8 cellular contexts compared by ENCODE assay signal in the genomic region with DNA sequence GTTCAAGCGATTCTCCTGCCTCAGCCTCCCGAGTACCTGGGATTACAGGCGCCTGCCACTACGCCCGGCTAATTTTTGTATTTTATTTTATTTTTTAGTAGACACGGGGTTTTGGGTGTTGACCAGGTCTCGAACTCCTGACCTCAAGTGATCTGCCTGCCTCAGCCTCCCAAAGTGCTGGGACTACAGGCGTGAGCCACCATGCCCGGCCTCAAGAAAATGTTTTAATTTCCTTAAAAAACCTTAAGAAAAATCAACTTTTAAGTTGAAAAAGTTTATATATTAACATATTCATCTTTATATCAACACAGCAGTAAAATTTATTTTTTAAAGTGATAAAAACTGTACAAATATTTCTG. TPM values are rescaled to one million over a fixed set of nuclear protein-coding genes. Genes with fewer than 3 reads are reported as not detected.
DNase-seq lines count a peak whose midpoint lies in the region; ATAC-seq, FAIRE-seq and TF ChIP-seq lines count a peak whose summit lies in the region.
"Not testable (repeated sequence)": the region's sequence is repeated elsewhere in the genome, so short reads cannot be mapped to it uniquely, and the experiment has no call there.
"Had no signal": no experiment of that assay in that cellular context is flagged by ENCODE, and none has a peak within 500 bp of the region (broad histone marks: within the 10 kb centered on the region; RNA-seq: fewer than 3 reads in every experiment).

No MANE protein-coding gene starts in this region.

- peak overlapping the region; percentile 63 for H3K27ac ChIP-seq in DND-41 (ENCODE audit: low read length)
- 0 out of 2 replicates have a peak overlapping the region, but pooled peaks have one; percentile 19 for H3K27ac ChIP-seq in GM12878 (ENCODE audit: control insufficient read depth, insufficient read depth)
- not testable (repeated sequence) for H3K27ac ChIP-seq in mesodermal cell (ENCODE audit: low read depth, low read length, severe bottlenecking)
- H3K27ac ChIP-seq in sigmoid colon = peak overlapping the region; percentile 36 to 66 (median 54)

- RAD21 ChIA-PET in GM12878 (lab: Charles Lee; ENCODE audit: unreplicated experiment) = not testable (repeated sequence)

- POLR2A ChIA-PET in activated CD4-positive, alpha-beta T cell treated with anti-CD3 and anti-CD28 coated beads for 36 hours (lab: Charles Lee); GM12878 (lab: Charles Lee): not testable (repeated sequence)

- peaks cover 15% of the 10 kb centered on the region for H3K4me1 Mint-ChIP-seq in activated CD4-positive, alpha-beta T cell treated with anti-CD3 and anti-CD28 coated beads for 36 hours

- 52% methylated on average over 9 of the region's 9 CpGs for WGBS in GM12878 (ENCODE audit: insufficient coverage, insufficient replicate concordance, low lambda C conversion rate, missing lambda C conversion rate)
- WGBS in mesodermal cell (ENCODE audit: insufficient coverage in 2 of 2), 2 experiments = 89 to 100% methylated on average over 3 to 6 of the region's 9 CpGs
- WGBS in sigmoid colon, 2 donors = 55 to 79% methylated on average over 9 of the region's 9 CpGs

- H3K9ac ChIP-seq in DND-41 (ENCODE audit: low read depth, low read length) = peak overlapping the region; percentile 54
- not testable (repeated sequence) for H3K9ac ChIP-seq in GM12878 (ENCODE audit: control insufficient read depth, insufficient read depth, low read length)

- SMC1A ChIA-PET in GM12878 (lab: Charles Lee; ENCODE audit: uncharacterized antibody, unreplicated experiment) = not testable (repeated sequence)

- BruUV-seq in GM12878 (replicated peaks; lab: Mats Ljungman, UMichigan) = not testable (repeated sequence)

- H3K4me3 Mint-ChIP-seq in activated CD4-positive, alpha-beta T cell treated with anti-CD3 and anti-CD28 coated beads for 36 hours = peak overlapping the region; percentile 94

- CTCF ChIA-PET in activated CD4-positive, alpha-beta T cell treated with anti-CD3 and anti-CD28 coated beads for 36 hours (lab: Charles Lee); GM12878 (lab: Yijun Ruan, JAX): not testable (repeated sequence)

- H3K4me2 ChIP-seq in DND-41 (ENCODE audit: insufficient read depth, low read length) = peak overlapping the region; percentile 91
- peak overlapping the region; percentile 67; the same call in 1 of the 2 replicates for H3K4me2 ChIP-seq in GM12878 (ENCODE audit: control insufficient read depth, insufficient read depth)

- in situ Hi-C loops in GM12878 (cut with MboI) = not testable (repeated sequence)

- peak overlapping the region in 1 of 2 experiments; percentile 99; a peak in 2 of 4 replicates for H3K4me3 ChIP-seq in DND-41 (ENCODE audit: low read depth in 1 of 2, low read length in 2 of 2)
- peak overlapping the region; percentile 89 for H3K4me3 ChIP-seq in MG63
- 0 out of 2 replicates have a peak overlapping the region, but pooled peaks have one; percentile 36 for H3K4me3 ChIP-seq in GM12878
- peak overlapping the region; percentile 48 for H3K4me3 ChIP-seq in fibroblast of the aortic adventitia (ENCODE audit: low read depth, low read length)
- H3K4me3 ChIP-seq in mesodermal cell (ENCODE audit: extremely low read depth, insufficient read depth, low read length, poor library complexity, severe bottlenecking) = peak overlapping the region; percentile 79
- peak overlapping the region in 3 of 4 donors; percentile 57 to 83 (median 81) for H3K4me3 ChIP-seq in sigmoid colon

- H3K4me1 ChIP-seq in DND-41 (ENCODE audit: insufficient read depth, low read length) = peaks cover 16% of the 10 kb centered on the region
- H3K4me1 ChIP-seq in GM12878 (ENCODE audit: control insufficient read depth, insufficient read depth, low read length); mesodermal cell (ENCODE audit: control insufficient read depth, insufficient read depth, low read length, poor library complexity, severe bottlenecking); sigmoid colon: not testable (repeated sequence)

- TF ChIP-seq CTCF in DND-41 (IDR thresholded peaks at IDR 0.05; ENCODE audit: borderline replicate concordance, extremely low read depth, low read length, poor library complexity, severe bottlenecking); GM12878 (IDR thresholded peaks at IDR 0.05 in 2 of 3, conservative IDR thresholded peaks at IDR 0.05 in 1 of 3; ENCODE audit: control insufficient read depth in 2 of 3, extremely low read depth in 1 of 3, insufficient read depth in 1 of 3, low read depth in 3 of 3, low read length in 3 of 3); fibroblast of the aortic adventitia (IDR thresholded peaks at IDR 0.05; ENCODE audit: insufficient read depth, low read length); sigmoid colon (IDR thresholded peaks at IDR 0.05): not testable (repeated sequence)

- TF ChIP-seq EP300 in GM12878 (IDR thresholded peaks at IDR 0.05; ENCODE audit: borderline replicate concordance in 1 of 2, control insufficient read depth in 1 of 2, low read depth in 2 of 2, low read length in 2 of 2); sigmoid colon (IDR thresholded peaks at IDR 0.05): not testable (repeated sequence)

- H3K27ac Mint-ChIP-seq in activated CD4-positive, alpha-beta T cell treated with anti-CD3 and anti-CD28 coated beads for 36 hours = not testable (repeated sequence)

- FAIRE-seq in GM12878 (lab: Jason Lieb, UNC) = not testable (repeated sequence)

- not testable (repeated sequence) for H3K27me3 Mint-ChIP-seq in activated CD4-positive, alpha-beta T cell treated with anti-CD3 and anti-CD28 coated beads for 36 hours

- ATAC-seq in DND-41 (ENCODE audit: insufficient read depth, low read depth); activated CD4-positive, alpha-beta T cell treated with anti-CD3 and anti-CD28 coated beads for 36 hours; GM12878: not testable (repeated sequence)

- H3K27me3 ChIP-seq in DND-41 (ENCODE audit: insufficient read depth, low read length, poor library complexity); MG63; GM12878 (replicated peaks in 1 of 2; ENCODE audit: control insufficient read depth in 2 of 2, insufficient read depth in 2 of 2, low read length in 1 of 2); sigmoid colon: not testable (repeated sequence)

- intact Hi-C loops in activated CD4-positive, alpha-beta T cell treated with anti-CD3 and anti-CD28 coated beads for 36 hours (cut with DNase I, micrococcal nuclease) = loop anchor here (1.0 to 10.0 kb wide), 11 partner anchors 85 to 1203 kb away; a partner anchor contains a TSS
- intact Hi-C loops in GM12878 (cut with micrococcal nuclease; ENCODE audit: unreplicated experiment) = loop anchor here (1.0 kb wide), 1 partner anchor 85 kb away; a partner anchor contains a TSS
- intact Hi-C loops in sigmoid colon (cut with DNase I) = loop anchor here (1.0 to 10.0 kb wide), 3 partner anchors 85 to 657 kb away; a partner anchor contains a TSS

- TF ChIP-seq POLR2A in GM12878 (IDR thresholded peaks at IDR 0.05; ENCODE audit: low read depth, low read length); sigmoid colon (IDR thresholded peaks at IDR 0.05): not testable (repeated sequence)

- not testable (repeated sequence) for TF ChIP-seq RAD21 in GM12878 (IDR thresholded peaks at IDR 0.05; ENCODE audit: insufficient read depth, low read depth, low read length)

- peaks cover 14% of the 10 kb centered on the region; the same call in 1 of the 2 replicates for H3K36me3 ChIP-seq in DND-41 (ENCODE audit: insufficient read depth, low read length)
- not testable (repeated sequence) for H3K36me3 ChIP-seq in MG63; GM12878 (ENCODE audit: control insufficient read depth in 2 of 2, insufficient read depth in 2 of 2, low read length in 1 of 2); mesodermal cell (ENCODE audit: control insufficient read depth, insufficient read depth, low read length); sigmoid colon

- not testable (repeated sequence) for H4K20me1 ChIP-seq in DND-41 (ENCODE audit: insufficient read depth, low read length); GM12878 (ENCODE audit: control insufficient read depth, insufficient read depth)

- not testable (repeated sequence) for DNase-seq in DND-41; MG63; activated CD4-positive, alpha-beta T cell treated with anti-CD3 and anti-CD28 coated beads for 36 hours; GM12878 (ENCODE audit: low read depth, low spot score); fibroblast of the aortic adventitia (ENCODE audit: low read depth)
- peak; percentile 22 for DNase-seq in sigmoid colon

- not testable (repeated sequence) for H3K9me3 Mint-ChIP-seq in activated CD4-positive, alpha-beta T cell treated with anti-CD3 and anti-CD28 coated beads for 36 hours (ENCODE audit: low read depth)

- H3K36me3 Mint-ChIP-seq in activated CD4-positive, alpha-beta T cell treated with anti-CD3 and anti-CD28 coated beads for 36 hours (ENCODE audit: low read depth) = peaks cover 13% of the 10 kb centered on the region

- not testable (repeated sequence) for H3K9me3 ChIP-seq in DND-41 (ENCODE audit: insufficient read depth, low read length, severe bottlenecking); MG63; GM12878 (replicated peaks; ENCODE audit: control insufficient read depth, insufficient read depth, low read length); mesodermal cell (ENCODE audit: control insufficient read depth, low read length); sigmoid colon

- H2AFZ ChIP-seq in DND-41 (ENCODE audit: low read depth, low read length) (peak overlapping the region; percentile 66), GM12878 (ENCODE audit: control insufficient read depth, low read depth, low read length) (peak overlapping the region; percentile 31)

- H3K79me2 ChIP-seq in DND-41 (ENCODE audit: insufficient read depth, low read length) = peaks cover 21% of the 10 kb centered on the region
- H3K79me2 ChIP-seq in GM12878 (ENCODE audit: control insufficient read depth, insufficient read depth, low read length) = not testable (repeated sequence)

RNA-seq across cellular contexts. Expression of a gene that starts 0.5 kb away (rescaled TPM):
- 4.5 and 12.8 TPM in 2 replicates for total RNA-seq in MG63 (2014; rRNA removed; shearing (Covaris generic); ENCODE audit: low replicate concordance)
- total RNA-seq in activated CD4-positive, alpha-beta T cell treated with anti-CD3 and anti-CD28 coated beads for 36 hours = 10 to 100 TPM; 15.5 to 21.4 TPM
- total RNA-seq in GM12878 (2013; cell fraction: nucleolus; rRNA removed) = 14.0 and 18.4 TPM in 2 replicates
- total RNA-seq in GM12878 (2014; rRNA removed) (10.7 and 12.5 TPM in 2 replicates), GM12878 (2014; rRNA removed; fragmentation: Illumina TruSeq; extraction: Trizol) (10.2 and 10.5 TPM in 2 replicates), GM12878 (2021) (14.3 and 18.9 TPM in 2 replicates), fibroblast of the aortic adventitia (ENCODE audit: low replicate concordance) (1.8 and 3.3 TPM in 2 replicates), sigmoid colon (1 to 10 TPM; 3.2 to 7.4 (median 4.0) TPM)
- 5.7 TPM for polyA plus RNA-seq in GM12878 (2011; ENCODE audit: low read depth)
- polyA plus RNA-seq in GM12878 (2011; rRNA removed) (13.7 and 14.6 TPM in 2 replicates), GM12878 (2014; fragmentation: Illumina TruSeq; extraction: Trizol) (10.7 and 13.5 TPM in 2 replicates), GM12878 (2014; fragmentation: Nextera tagmentation; extraction: Ambion mirVana) (1 to 10 TPM; 3.4 to 4.1 TPM), GM12878 (2014; rRNA removed) (12.5 and 12.9 TPM in 2 replicates), GM12878 (2016; fragmentation: Nextera tagmentation; extraction: Ambion mirVana) (10 to 100 TPM; 20.8 to 23.3 TPM), sigmoid colon (1 to 10 TPM; 3.7 to 8.0 (median 4.2) TPM)
- polyA plus RNA-seq in GM12878 (2011; cell fraction: cytosol; rRNA removed) = 13.1 and 15.5 TPM in 2 replicates
- 10.3 and 11.2 TPM in 2 replicates for polyA plus RNA-seq in GM12878 (2011; cell fraction: nucleus; rRNA removed)
- 6.2 and 6.9 TPM in 2 replicates for polyA plus RNA-seq in GM12878 (2012)
- 6.9 and 11.4 TPM in 2 replicates for polyA minus RNA-seq in GM12878 (2011; rRNA and poly(A)+ RNA removed)
- 4.0 and 6.4 TPM in 2 replicates for polyA minus RNA-seq in GM12878 (2011; cell fraction: cytosol; rRNA and poly(A)+ RNA removed)
- polyA minus RNA-seq in GM12878 (2011; cell fraction: nucleus; rRNA and poly(A)+ RNA removed) = 7.0 and 15.0 TPM in 2 replicates
- 3.4 TPM for polyA plus RNA-seq in mesodermal cell (2013, experiment 1 of 2)
- polyA plus RNA-seq in mesodermal cell (2013, experiment 2 of 2) = 3.7 TPM

RNA-seq across cellular contexts. Expression of a gene that starts 7.8 kb away (rescaled TPM):
- not detected in 2 replicates for total RNA-seq in MG63 (2014; rRNA removed; shearing (Covaris generic); ENCODE audit: low replicate concordance)
- total RNA-seq in activated CD4-positive, alpha-beta T cell treated with anti-CD3 and anti-CD28 coated beads for 36 hours = not detected
- 0.07 TPM in 1 of 2 replicates, not detected in the other for total RNA-seq in GM12878 (2013; cell fraction: nucleolus; rRNA removed)
- total RNA-seq in GM12878 (2014; rRNA removed) = not detected in 2 replicates
- total RNA-seq in GM12878 (2014; rRNA removed; fragmentation: Illumina TruSeq; extraction: Trizol) = 0.04 TPM in 1 of 2 replicates, not detected in the other
- total RNA-seq in GM12878 (2021) = not detected in 2 replicates
- polyA plus RNA-seq in GM12878 (2011; ENCODE audit: low read depth) = not detected
- not detected in 2 replicates for polyA plus RNA-seq in GM12878 (2011; rRNA removed)
- not detected in 2 replicates for polyA plus RNA-seq in GM12878 (2011; cell fraction: cytosol; rRNA removed)
- not detected in 2 replicates for polyA plus RNA-seq in GM12878 (2011; cell fraction: nucleus; rRNA removed)
- polyA plus RNA-seq in GM12878 (2012) = not detected in 2 replicates
- polyA plus RNA-seq in GM12878 (2014; fragmentation: Illumina TruSeq; extraction: Trizol) = 0.03 TPM in 1 of 2 replicates, not detected in the other
- polyA plus RNA-seq in GM12878 (2014; fragmentation: Nextera tagmentation; extraction: Ambion mirVana) = not detected
- not detected in 2 replicates for polyA plus RNA-seq in GM12878 (2014; rRNA removed)
- under 1 TPM in 1 of 2 experiments, not detected in 1; 0.04 TPM for polyA plus RNA-seq in GM12878 (2016; fragmentation: Nextera tagmentation; extraction: Ambion mirVana)
- not detected in 2 replicates for polyA minus RNA-seq in GM12878 (2011; rRNA and poly(A)+ RNA removed)
- not detected in 2 replicates for polyA minus RNA-seq in GM12878 (2011; cell fraction: cytosol; rRNA and poly(A)+ RNA removed)
- not detected in 2 replicates for polyA minus RNA-seq in GM12878 (2011; cell fraction: nucleus; rRNA and poly(A)+ RNA removed)
- not detected in 2 replicates for total RNA-seq in fibroblast of the aortic adventitia (ENCODE audit: low replicate concordance)
- not detected for polyA plus RNA-seq in mesodermal cell (2013, experiment 1 of 2)
- not detected for polyA plus RNA-seq in mesodermal cell (2013, experiment 2 of 2)
- under 1 TPM in 3 of 4 donors, not detected in 1; under 0.01 to 0.14 (median under 0.01) TPM for total RNA-seq in sigmoid colon
- polyA plus RNA-seq in sigmoid colon = under 1 TPM in 2 of 3 donors, not detected in 1; 0.15 to 0.23 TPM
- total RNA-seq: myocyte had no signal

RNA-seq across cellular contexts. Expression of a gene that starts 46.3 kb away (rescaled TPM):
- not detected in 2 replicates for total RNA-seq in MG63 (2014; rRNA removed; shearing (Covaris generic); ENCODE audit: low replicate concordance)
- not detected for total RNA-seq in activated CD4-positive, alpha-beta T cell treated with anti-CD3 and anti-CD28 coated beads for 36 hours
- not detected in 2 replicates for total RNA-seq in GM12878 (2013; cell fraction: nucleolus; rRNA removed)
- total RNA-seq in GM12878 (2014; rRNA removed) = not detected in 2 replicates
- total RNA-seq in GM12878 (2014; rRNA removed; fragmentation: Illumina TruSeq; extraction: Trizol) = not detected in 2 replicates
- total RNA-seq in GM12878 (2021) = 8.7 and 10.8 TPM in 2 replicates
- not detected for polyA plus RNA-seq in GM12878 (2011; ENCODE audit: low read depth)
- not detected in 2 replicates for polyA plus RNA-seq in GM12878 (2011; rRNA removed)
- polyA plus RNA-seq in GM12878 (2011; cell fraction: cytosol; rRNA removed) = not detected in 2 replicates
- not detected in 2 replicates for polyA plus RNA-seq in GM12878 (2011; cell fraction: nucleus; rRNA removed)
- 0.14 TPM in 1 of 2 replicates, not detected in the other for polyA plus RNA-seq in GM12878 (2012)
- not detected in 2 replicates for polyA plus RNA-seq in GM12878 (2014; fragmentation: Illumina TruSeq; extraction: Trizol)
- not detected for polyA plus RNA-seq in GM12878 (2014; fragmentation: Nextera tagmentation; extraction: Ambion mirVana)
- 0.03 TPM in 1 of 2 replicates, not detected in the other for polyA plus RNA-seq in GM12878 (2014; rRNA removed)
- not detected for polyA plus RNA-seq in GM12878 (2016; fragmentation: Nextera tagmentation; extraction: Ambion mirVana)
- not detected in 2 replicates for polyA minus RNA-seq in GM12878 (2011; rRNA and poly(A)+ RNA removed)
- polyA minus RNA-seq in GM12878 (2011; cell fraction: cytosol; rRNA and poly(A)+ RNA removed) = not detected in 2 replicates
- not detected in 2 replicates for polyA minus RNA-seq in GM12878 (2011; cell fraction: nucleus; rRNA and poly(A)+ RNA removed)
- total RNA-seq in fibroblast of the aortic adventitia (ENCODE audit: low replicate concordance) = 0.27 TPM in 1 of 2 replicates, not detected in the other
- polyA plus RNA-seq in mesodermal cell (2013, experiment 1 of 2) = not detected
- not detected for polyA plus RNA-seq in mesodermal cell (2013, experiment 2 of 2)
- 1 to 10 TPM in 1 of 4 donors, under 1 TPM in 1, not detected in 2; 0.49 to 3.6 TPM for total RNA-seq in sigmoid colon
- polyA plus RNA-seq in sigmoid colon = 10 to 100 TPM in 1 of 3 donors, 1 to 10 TPM in 1, under 1 TPM in 1; 0.92 to 11.2 (median 7.2) TPM
- total RNA-seq: myocyte had no signal

RNA-seq across cellular contexts. Expression of a gene that starts 55.0 kb away (rescaled TPM):
- not detected in 2 replicates for total RNA-seq in MG63 (2014; rRNA removed; shearing (Covaris generic); ENCODE audit: low replicate concordance)
- total RNA-seq in activated CD4-positive, alpha-beta T cell treated with anti-CD3 and anti-CD28 coated beads for 36 hours = not detected
- total RNA-seq in GM12878 (2013; cell fraction: nucleolus; rRNA removed) = not detected in 2 replicates
- total RNA-seq in GM12878 (2014; rRNA removed) (not detected in 2 replicates), GM12878 (2014; rRNA removed; fragmentation: Illumina TruSeq; extraction: Trizol) (not detected in 2 replicates), GM12878 (2021) (not detected in 2 replicates), fibroblast of the aortic adventitia (ENCODE audit: low replicate concordance) (not detected in 2 replicates), sigmoid colon (under 1 TPM in 2 of 4 donors, not detected in 2; 0.33 to 0.83 TPM)
- polyA plus RNA-seq in GM12878 (2011; ENCODE audit: low read depth) = not detected
- polyA plus RNA-seq in GM12878 (2011; rRNA removed) (not detected in 2 replicates), GM12878 (2014; fragmentation: Illumina TruSeq; extraction: Trizol) (not detected in 2 replicates), GM12878 (2014; fragmentation: Nextera tagmentation; extraction: Ambion mirVana) (not detected), GM12878 (2014; rRNA removed) (not detected in 2 replicates), GM12878 (2016; fragmentation: Nextera tagmentation; extraction: Ambion mirVana) (under 1 TPM in 1 of 2 experiments, not detected in 1; 0.15 TPM), sigmoid colon (under 1 TPM in 1 of 3 donors, not detected in 2; 0.57 TPM)
- polyA plus RNA-seq in GM12878 (2011; cell fraction: cytosol; rRNA removed) = not detected in 2 replicates
- polyA plus RNA-seq in GM12878 (2011; cell fraction: nucleus; rRNA removed) = not detected in 2 replicates
- polyA plus RNA-seq in GM12878 (2012) = not detected in 2 replicates
- not detected in 2 replicates for polyA minus RNA-seq in GM12878 (2011; rRNA and poly(A)+ RNA removed)
- not detected in 2 replicates for polyA minus RNA-seq in GM12878 (2011; cell fraction: cytosol; rRNA and poly(A)+ RNA removed)
- polyA minus RNA-seq in GM12878 (2011; cell fraction: nucleus; rRNA and poly(A)+ RNA removed) = not detected in 2 replicates
- not detected for polyA plus RNA-seq in mesodermal cell (2013, experiment 1 of 2)
- polyA plus RNA-seq in mesodermal cell (2013, experiment 2 of 2) = not detected
- total RNA-seq: myocyte had no signal
